ENCODE assay signal across 8 cellular contexts in the genomic region with DNA sequence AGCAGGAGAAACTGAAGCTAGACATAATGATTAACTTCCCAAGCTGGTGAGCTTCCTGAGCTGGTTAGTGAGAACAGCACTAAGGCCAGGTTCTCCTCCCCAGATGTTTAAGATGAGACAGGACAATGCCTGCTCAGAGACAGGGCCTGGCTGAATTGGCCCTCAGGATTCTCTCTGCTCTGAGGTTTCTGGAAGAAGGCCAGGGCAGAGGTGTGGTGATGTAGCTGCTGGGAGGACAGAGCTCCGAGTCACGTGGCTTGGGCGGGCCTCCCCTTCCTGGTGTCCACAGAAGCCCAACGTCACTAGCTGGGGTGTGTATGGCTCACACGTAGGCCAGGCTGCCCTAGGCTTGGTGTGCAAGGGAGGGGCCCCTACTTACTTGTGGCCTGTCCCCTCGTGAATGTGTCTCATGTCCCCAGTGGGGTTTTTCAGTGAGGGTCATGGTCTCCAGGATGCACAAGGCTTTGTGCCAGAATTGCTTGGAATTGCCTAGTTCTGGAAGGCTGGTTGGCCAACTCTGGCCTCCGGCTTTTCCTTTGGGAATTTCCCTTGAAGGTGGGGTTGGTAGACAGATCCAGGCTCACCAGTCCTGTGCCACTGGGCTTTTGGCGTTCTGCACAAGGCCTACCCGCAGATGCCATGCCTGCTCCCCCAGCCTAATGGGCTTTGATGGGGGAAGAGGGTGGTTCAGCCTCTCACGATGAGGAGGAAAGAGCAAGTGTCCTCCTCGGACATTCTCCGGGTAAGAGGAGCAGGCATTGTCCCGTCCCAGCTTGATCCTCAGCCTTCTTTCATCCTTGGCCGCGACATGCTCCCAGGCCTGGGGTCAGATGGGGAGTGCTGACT. TPM values are rescaled to one million over a fixed set of nuclear protein-coding genes. Genes with fewer than 3 reads are reported as not detected.
DNase-seq lines count a peak whose midpoint lies in the region; ATAC-seq and TF ChIP-seq lines count a peak whose summit lies in the region.

No MANE protein-coding gene starts in this region.

- no peaks in the 10 kb centered on the region for H3K79me2 ChIP-seq in smooth muscle cell (ENCODE audit: low read depth)

- no peak overlapping the region for H3K9ac ChIP-seq in smooth muscle cell (ENCODE audit: low read depth)

- no peaks in the 10 kb centered on the region for H3K36me3 ChIP-seq in CD8-positive, alpha-beta T cell (ENCODE audit: insufficient read depth, low read length)
- H3K36me3 ChIP-seq in smooth muscle cell (ENCODE audit: low read depth) = no peaks in the 10 kb centered on the region

- no peaks in the 10 kb centered on the region for H4K20me1 ChIP-seq in smooth muscle cell (ENCODE audit: low read depth)

- no peak overlapping the region for H3K4me2 ChIP-seq in smooth muscle cell

- CTCF ChIA-PET in CD8-positive, alpha-beta T cell (lab: Charles Lee) = interaction anchor here (0.8 to 1.4 kb wide), 2 partner anchors 10 to 23 kb away, joined by 3 to 5 read pairs; no protein-coding TSS in a partner anchor

- intact Hi-C loops in CD8-positive, alpha-beta T cell (cut with DNase I, micrococcal nuclease) = no loop called here

- WGBS in smooth muscle cell (ENCODE audit: low lambda C conversion rate) = 85% methylated on average over 15 of the region's 15 CpGs

- peaks cover 6% of the 10 kb centered on the region for H3K27me3 Mint-ChIP-seq in CD8-positive, alpha-beta T cell (ENCODE audit: low read depth)
- H3K27me3 Mint-ChIP-seq in progenitor cell of endocrine pancreas = peaks cover 53% of the 10 kb centered on the region

- no peaks in the 10 kb centered on the region for H3F3A ChIP-seq in smooth muscle cell (ENCODE audit: low read depth)

- H3K4me3 ChIP-seq in CD8-positive, alpha-beta T cell (ENCODE audit: low read depth, low read length) = no peak overlapping the region
- H3K4me3 ChIP-seq in smooth muscle cell = no peak overlapping the region

- H3K9me3 Mint-ChIP-seq in CD8-positive, alpha-beta T cell = no peaks in the 10 kb centered on the region
- no peaks in the 10 kb centered on the region for H3K9me3 Mint-ChIP-seq in progenitor cell of endocrine pancreas (ENCODE audit: low read depth)

- DNase-seq in CD8-positive, alpha-beta T cell = peak in 4 of 7 experiments; percentile 27 to 58 (median 51)
- DNase-seq in T-helper 9 cell (peak; percentile 58), fibroblast of gingiva (ENCODE audit: low read depth) (peak; percentile 21), renal cortical epithelial cell (ENCODE audit: low read depth) (peak; percentile 59), smooth muscle cell (lab: John Stamatoyannopoulos, UW; ENCODE audit: unreplicated experiment) (no peak), progenitor cell of endocrine pancreas (ENCODE audit: low spot score, unreplicated experiment) (no peak)

- POLR2A ChIA-PET in CD8-positive, alpha-beta T cell (lab: Charles Lee) = interaction anchor here (0.7 kb wide), 1 partner anchor 16 kb away, joined by 3 read pairs; the partner anchor contains the start of gene SNX20

- H3K9me3 ChIP-seq in CD8-positive, alpha-beta T cell (ENCODE audit: low read length) = no peaks in the 10 kb centered on the region
- H3K9me3 ChIP-seq in smooth muscle cell (replicated peaks; ENCODE audit: low read depth) = no peaks in the 10 kb centered on the region

- no peak overlapping the region for H2AFZ ChIP-seq in smooth muscle cell (ENCODE audit: low read depth)

- H3K4me1 ChIP-seq in CD8-positive, alpha-beta T cell (ENCODE audit: insufficient read depth, low read length) = peaks cover 43% of the 10 kb centered on the region
- H3K4me1 ChIP-seq in smooth muscle cell (ENCODE audit: low read depth) = no peaks in the 10 kb centered on the region

- ATAC-seq in CD8-positive, alpha-beta T cell = peak; percentile 45
- ATAC-seq in GM19397 (IDR thresholded peaks at IDR 0.05; ENCODE audit: unreplicated experiment) (peak; percentile 45), HG03439 (IDR thresholded peaks at IDR 0.05; ENCODE audit: unreplicated experiment) (peak; percentile 52)

- H3K27ac ChIP-seq in CD8-positive, alpha-beta T cell (ENCODE audit: low read depth, low read length) = no peak overlapping the region
- H3K27ac ChIP-seq in smooth muscle cell (ENCODE audit: low read depth) = no peak overlapping the region

- H3K27ac Mint-ChIP-seq in CD8-positive, alpha-beta T cell = peak overlapping the region; percentile 18
- H3K27ac Mint-ChIP-seq in progenitor cell of endocrine pancreas = no peak overlapping the region

- TF ChIP-seq CTCF in CD8-positive, alpha-beta T cell (IDR thresholded peaks at IDR 0.05) = no peak
- TF ChIP-seq CTCF in smooth muscle cell (IDR thresholded peaks at IDR 0.05; ENCODE audit: borderline replicate concordance, insufficient read depth, poor library complexity, severe bottlenecking) (no peak), progenitor cell of endocrine pancreas (IDR thresholded peaks at IDR 0.05; ENCODE audit: unreplicated experiment) (no peak)

- no peaks in the 10 kb centered on the region for H3K27me3 ChIP-seq in CD8-positive, alpha-beta T cell (ENCODE audit: insufficient read depth, low read length)
- H3K27me3 ChIP-seq in smooth muscle cell (ENCODE audit: low read depth) = peaks cover 21% of the 10 kb centered on the region

- peak overlapping the region; percentile 35 for H3K4me3 Mint-ChIP-seq in CD8-positive, alpha-beta T cell
- H3K4me3 Mint-ChIP-seq in progenitor cell of endocrine pancreas (ENCODE audit: low read depth) = no peak overlapping the region

- H3K36me3 Mint-ChIP-seq in CD8-positive, alpha-beta T cell = no peaks in the 10 kb centered on the region
- no peaks in the 10 kb centered on the region for H3K36me3 Mint-ChIP-seq in progenitor cell of endocrine pancreas (ENCODE audit: insufficient read depth)

- peaks cover 46% of the 10 kb centered on the region for H3K4me1 Mint-ChIP-seq in CD8-positive, alpha-beta T cell (ENCODE audit: low read depth)
- no peaks in the 10 kb centered on the region for H3K4me1 Mint-ChIP-seq in progenitor cell of endocrine pancreas (ENCODE audit: low read depth)

RNA-seq across cellular contexts. Expression of gene NOD2, which starts 3.4 kb away (rescaled TPM):
- total RNA-seq in CD8-positive, alpha-beta T cell = under 1 TPM; 0.86 to 0.90 TPM
- total RNA-seq in renal cortical epithelial cell = 0.10 and 0.17 TPM in 2 replicates
- total RNA-seq in smooth muscle cell = 0.63 and 0.90 TPM in 2 replicates
- 0.56 TPM in 1 of 2 replicates, not detected in the other for polyA plus RNA-seq in smooth muscle cell
- total RNA-seq in progenitor cell of endocrine pancreas = not detected in 2 replicates

RNA-seq across cellular contexts. Expression of gene SNX20, which starts 15.7 kb away (rescaled TPM):
- 10 to 100 TPM; 18.6 to 20.1 TPM for total RNA-seq in CD8-positive, alpha-beta T cell
- total RNA-seq in renal cortical epithelial cell (not detected in 2 replicates), smooth muscle cell (not detected in 2 replicates), progenitor cell of endocrine pancreas (not detected in 2 replicates)
- not detected in 2 replicates for polyA plus RNA-seq in smooth muscle cell

RNA-seq across cellular contexts. Expression of gene CYLD, which starts 45.1 kb away (rescaled TPM):
- total RNA-seq in CD8-positive, alpha-beta T cell = 100 to 1,000 TPM; 341 TPM
- total RNA-seq in renal cortical epithelial cell = 63.1 and 87.3 TPM in 2 replicates
- total RNA-seq in smooth muscle cell = 13.8 and 33.3 TPM in 2 replicates
- polyA plus RNA-seq in smooth muscle cell = 10.2 and 11.3 TPM in 2 replicates
- total RNA-seq in progenitor cell of endocrine pancreas = 18.7 and 21.9 TPM in 2 replicates

Comparison
In these comparisons a context has a peak if more than half of its experiments do, and no peak if none do; other contexts are left out.
1. DNase-seq: peak in CD8-positive, alpha-beta T cell (4 of 7), T-helper 9 cell (single experiment), fibroblast of gingiva (single experiment) and renal cortical epithelial cell (single experiment); none in smooth muscle cell (single experiment) and progenitor cell of endocrine pancreas (single experiment).
2. RNA of gene SNX20, which starts 15.7 kb away (total RNA-seq): 18.6 to 20.1 TPM in CD8-positive, alpha-beta T cell; not detected in renal cortical epithelial cell, not detected in smooth muscle cell and not detected in progenitor cell of endocrine pancreas; every median in the first group is over 10 times any median in the second.
3. Peak in every context shown above with its lines, with median percentiles within 50 percentile points of each other: ATAC-seq.